Comparison of ENCODE assay signal across 9 cellular contexts in genomic region chr3:128426128-128426921, GRCh38. TPM values are rescaled to one million over a fixed set of nuclear protein-coding genes. Genes with fewer than 3 reads are reported as not detected.
DNase-seq lines count a peak whose midpoint lies in the region; ATAC-seq, FAIRE-seq and TF ChIP-seq lines count a peak whose summit lies in the region.
"Had no signal": no experiment of that assay in that cellular context is flagged by ENCODE, and none has a peak within 500 bp of the region (broad histone marks: within the 10 kb centered on the region; RNA-seq: fewer than 3 reads in every experiment).

No MANE protein-coding gene starts in this region.

- H3K4me3 ChIP-seq in NT2/D1 (ENCODE audit: insufficient read length, low read depth) (peak overlapping the region; percentile 20), foreskin fibroblast (ENCODE audit: low read depth in 1 of 2, low read length in 2 of 2) (peak overlapping the region in 1 of 2 donors; percentile 34), pancreas (peak overlapping the region in 3 of 4 donors; percentile 8 to 37 (median 13)), uterus (peak overlapping the region in 1 of 2 donors; percentile 14)

- ATAC-seq in HG02840 (IDR thresholded peaks at IDR 0.05; ENCODE audit: low FRiP score, unreplicated experiment) = peak; percentile 56
- peak; percentile 95 to 98 (median 98) for ATAC-seq in pancreas

- H3K4me1 ChIP-seq in NT2/D1 (ENCODE audit: insufficient read depth, insufficient read length) = peaks cover 26% of the 10 kb centered on the region
- peaks cover 0 to 8% (median 0%) of the 10 kb centered on the region in 3 donors for H3K4me1 ChIP-seq in pancreas
- peaks cover 4 to 7% of the 10 kb centered on the region in 2 donors for H3K4me1 ChIP-seq in uterus

- H3K36me3 ChIP-seq in NT2/D1 (ENCODE audit: insufficient read depth, insufficient read length, low read length) (no peaks in the 10 kb centered on the region), pancreas (no peaks in the 10 kb centered on the region), uterus (no peaks in the 10 kb centered on the region)

- no peak for FAIRE-seq in pancreas (lab: Jason Lieb, UNC)

- H3K9ac ChIP-seq in NT2/D1 (ENCODE audit: insufficient read length, low read depth) = no peak overlapping the region

- 8 to 14% methylated on average over 41 to 66 of the region's 66 CpGs for WGBS in pancreas, 2 donors

- H3K9me3 ChIP-seq in NT2/D1 (ENCODE audit: insufficient read depth, low read length) (no peaks in the 10 kb centered on the region), pancreas (no peaks in the 10 kb centered on the region), uterus (no peaks in the 10 kb centered on the region)

- H3K27me3 ChIP-seq in NT2/D1 (ENCODE audit: insufficient read depth, insufficient read length) = peaks cover 67% of the 10 kb centered on the region
- no peaks in the 10 kb centered on the region for H3K27me3 ChIP-seq in pancreas
- no peaks in the 10 kb centered on the region for H3K27me3 ChIP-seq in uterus

- TF ChIP-seq CTCF in GM12872 (IDR thresholded peaks at IDR 0.05; ENCODE audit: insufficient read depth, low read depth, low read length) (peak; percentile 79), foreskin fibroblast (IDR thresholded peaks at IDR 0.05; ENCODE audit: low read depth, low read length) (peak; percentile 58), pancreas (IDR thresholded peaks at IDR 0.05) (peak; percentile 74 to 86 (median 83)), uterus (IDR thresholded peaks at IDR 0.05) (peak; percentile 59 to 99 (median 99))

- TF ChIP-seq POLR2A in uterus (IDR thresholded peaks at IDR 0.05) = no peak

- intact Hi-C loops in pancreas (cut with DNase I) = loop anchor here in 2 of 3 donors (5.0 to 10.0 kb wide), 3 partner anchors 71 to 158 kb away; no protein-coding TSS in a partner anchor
- intact Hi-C loops in uterus (cut with DNase I; ENCODE audit: low total_unique reads) = loop anchor here (5.0 to 10.0 kb wide), 2 partner anchors 158 to 181 kb away; no protein-coding TSS in a partner anchor

- no peak overlapping the region for H3K27ac ChIP-seq in pancreas
- no peak overlapping the region for H3K27ac ChIP-seq in uterus
- H3K27ac ChIP-seq: epithelial cell of prostate had no signal

- DNase-seq in NT2/D1 (ENCODE audit: low read depth, low spot score) (no peak), activated T-helper 1 cell treated with Interleukin-2 at 50 U/mL for 16 hours (ENCODE audit: low read depth) (peak; percentile 30), foreskin fibroblast (peak in 1 of 2 donors; percentile 67), pancreas (peak; percentile 54 to 90 (median 71)), uterus (peak; percentile 43 to 57), NCI-H446 (lab: John Stamatoyannopoulos, UW) (no peak)

RNA-seq across cellular contexts. Expression of gene DNAJB8, which starts 40.4 kb away (rescaled TPM):
- total RNA-seq in pancreas = not detected
- polyA plus RNA-seq in pancreas = not detected
- not detected for total RNA-seq in uterus

Comparison
In these comparisons a context has a peak if more than half of its experiments do, and no peak if none do; other contexts are left out.
1. DNase-seq: peak in activated T-helper 1 cell treated with Interleukin-2 at 50 U/mL for 16 hours (single experiment), pancreas (6 of 6) and uterus (2 of 2); none in NT2/D1 (single experiment) and NCI-H446 (0 of 2).
2. Peak in every context shown above with its lines, with median percentiles within 50 percentile points of each other: CTCF ChIP-seq.